In genomic region chr7:70636169-70636568, GRCh38 we compare ENCODE assay signal across 1 cellular context.
TF ChIP-seq lines count a peak whose summit lies in the region.

No MANE protein-coding gene starts in this region.

TF ChIP-seq in IMR-90, 13 proteins besides CTCF, POLR2A, EP300 and RAD21:
- TF ChIP-seq RFX5 (IDR thresholded peaks at IDR 0.05; ENCODE audit: low read depth, low read length) (no peak), CEBPB (IDR thresholded peaks at IDR 0.05; ENCODE audit: low read depth, low read length) (no peak), SMC3 (IDR thresholded peaks at IDR 0.05; ENCODE audit: low read depth, low read length) (no peak), ELK1 (IDR thresholded peaks at IDR 0.05; ENCODE audit: borderline replicate concordance, low read depth, low read length) (no peak), MAZ (IDR thresholded peaks at IDR 0.05; ENCODE audit: borderline replicate concordance, low read depth, low read length) (no peak), MXI1 (IDR thresholded peaks at IDR 0.05; ENCODE audit: borderline replicate concordance, low read depth, low read length) (no peak), NFE2L2 (IDR thresholded peaks at IDR 0.05; ENCODE audit: low read depth, low read length) (no peak), BHLHE40 (IDR thresholded peaks at IDR 0.05; ENCODE audit: low read depth, low read length) (no peak), CHD1 (IDR thresholded peaks at IDR 0.05; ENCODE audit: low read depth, low read length) (no peak), FOS (IDR thresholded peaks at IDR 0.05; ENCODE audit: low read depth, low read length) (no peak), RCOR1 (IDR thresholded peaks at IDR 0.05; ENCODE audit: insufficient replicate concordance, low read length) (no peak), MAFK (IDR thresholded peaks at IDR 0.05; ENCODE audit: low read depth, low read length) (no peak)
- TF ChIP-seq, protein P1, sequence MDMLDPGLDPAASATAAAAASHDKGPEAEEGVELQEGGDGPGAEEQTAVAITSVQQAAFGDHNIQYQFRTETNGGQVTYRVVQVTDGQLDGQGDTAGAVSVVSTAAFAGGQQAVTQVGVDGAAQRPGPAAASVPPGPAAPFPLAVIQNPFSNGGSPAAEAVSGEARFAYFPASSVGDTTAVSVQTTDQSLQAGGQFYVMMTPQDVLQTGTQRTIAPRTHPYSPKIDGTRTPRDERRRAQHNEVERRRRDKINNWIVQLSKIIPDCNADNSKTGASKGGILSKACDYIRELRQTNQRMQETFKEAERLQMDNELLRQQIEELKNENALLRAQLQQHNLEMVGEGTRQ (IDR thresholded peaks at IDR 0.05; ENCODE audit: low read depth, low read length): no peak
